Comparison of ENCODE assay signal across 2 cellular contexts in the genomic region with DNA sequence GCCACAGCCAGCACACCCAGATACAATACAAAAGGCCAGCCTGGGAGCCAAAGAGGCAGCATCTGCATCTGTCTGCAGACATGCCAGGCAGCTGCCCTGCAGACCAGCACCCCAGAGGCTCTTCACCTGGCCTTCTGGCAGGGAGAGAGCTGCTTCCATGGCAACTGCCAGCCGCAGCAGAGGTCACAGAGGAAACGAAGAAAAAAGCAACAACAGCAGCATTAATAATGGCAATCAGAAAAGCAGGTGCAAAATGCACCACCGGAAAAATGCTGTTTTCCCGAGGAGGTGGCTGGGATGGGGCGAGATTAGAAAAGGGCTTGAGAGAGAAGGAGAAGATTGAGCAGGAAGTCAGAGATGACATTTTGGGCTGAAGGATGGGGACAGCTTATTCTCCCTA.
TF ChIP-seq lines count a peak whose summit lies in the region.

No MANE protein-coding gene starts in this region.

TF ChIP-seq in GM23338, 12 proteins besides CTCF, POLR2A, EP300 and RAD21 (continued from another document):
- TF ChIP-seq REST (IDR thresholded peaks at IDR 0.05; ENCODE audit: unreplicated experiment) (no peak), EZH2phosphoT487 (IDR thresholded peaks at IDR 0.05; ENCODE audit: unreplicated experiment) (no peak), EZH2 (IDR thresholded peaks at IDR 0.05; ENCODE audit: low read depth, unreplicated experiment) (no peak), ZNF331 (CRISPR knock-in tag; IDR thresholded peaks at IDR 0.05; ENCODE audit: low read depth) (no peak), JUNB (IDR thresholded peaks at IDR 0.05; ENCODE audit: unreplicated experiment) (no peak)
- TF ChIP-seq, protein P1, sequence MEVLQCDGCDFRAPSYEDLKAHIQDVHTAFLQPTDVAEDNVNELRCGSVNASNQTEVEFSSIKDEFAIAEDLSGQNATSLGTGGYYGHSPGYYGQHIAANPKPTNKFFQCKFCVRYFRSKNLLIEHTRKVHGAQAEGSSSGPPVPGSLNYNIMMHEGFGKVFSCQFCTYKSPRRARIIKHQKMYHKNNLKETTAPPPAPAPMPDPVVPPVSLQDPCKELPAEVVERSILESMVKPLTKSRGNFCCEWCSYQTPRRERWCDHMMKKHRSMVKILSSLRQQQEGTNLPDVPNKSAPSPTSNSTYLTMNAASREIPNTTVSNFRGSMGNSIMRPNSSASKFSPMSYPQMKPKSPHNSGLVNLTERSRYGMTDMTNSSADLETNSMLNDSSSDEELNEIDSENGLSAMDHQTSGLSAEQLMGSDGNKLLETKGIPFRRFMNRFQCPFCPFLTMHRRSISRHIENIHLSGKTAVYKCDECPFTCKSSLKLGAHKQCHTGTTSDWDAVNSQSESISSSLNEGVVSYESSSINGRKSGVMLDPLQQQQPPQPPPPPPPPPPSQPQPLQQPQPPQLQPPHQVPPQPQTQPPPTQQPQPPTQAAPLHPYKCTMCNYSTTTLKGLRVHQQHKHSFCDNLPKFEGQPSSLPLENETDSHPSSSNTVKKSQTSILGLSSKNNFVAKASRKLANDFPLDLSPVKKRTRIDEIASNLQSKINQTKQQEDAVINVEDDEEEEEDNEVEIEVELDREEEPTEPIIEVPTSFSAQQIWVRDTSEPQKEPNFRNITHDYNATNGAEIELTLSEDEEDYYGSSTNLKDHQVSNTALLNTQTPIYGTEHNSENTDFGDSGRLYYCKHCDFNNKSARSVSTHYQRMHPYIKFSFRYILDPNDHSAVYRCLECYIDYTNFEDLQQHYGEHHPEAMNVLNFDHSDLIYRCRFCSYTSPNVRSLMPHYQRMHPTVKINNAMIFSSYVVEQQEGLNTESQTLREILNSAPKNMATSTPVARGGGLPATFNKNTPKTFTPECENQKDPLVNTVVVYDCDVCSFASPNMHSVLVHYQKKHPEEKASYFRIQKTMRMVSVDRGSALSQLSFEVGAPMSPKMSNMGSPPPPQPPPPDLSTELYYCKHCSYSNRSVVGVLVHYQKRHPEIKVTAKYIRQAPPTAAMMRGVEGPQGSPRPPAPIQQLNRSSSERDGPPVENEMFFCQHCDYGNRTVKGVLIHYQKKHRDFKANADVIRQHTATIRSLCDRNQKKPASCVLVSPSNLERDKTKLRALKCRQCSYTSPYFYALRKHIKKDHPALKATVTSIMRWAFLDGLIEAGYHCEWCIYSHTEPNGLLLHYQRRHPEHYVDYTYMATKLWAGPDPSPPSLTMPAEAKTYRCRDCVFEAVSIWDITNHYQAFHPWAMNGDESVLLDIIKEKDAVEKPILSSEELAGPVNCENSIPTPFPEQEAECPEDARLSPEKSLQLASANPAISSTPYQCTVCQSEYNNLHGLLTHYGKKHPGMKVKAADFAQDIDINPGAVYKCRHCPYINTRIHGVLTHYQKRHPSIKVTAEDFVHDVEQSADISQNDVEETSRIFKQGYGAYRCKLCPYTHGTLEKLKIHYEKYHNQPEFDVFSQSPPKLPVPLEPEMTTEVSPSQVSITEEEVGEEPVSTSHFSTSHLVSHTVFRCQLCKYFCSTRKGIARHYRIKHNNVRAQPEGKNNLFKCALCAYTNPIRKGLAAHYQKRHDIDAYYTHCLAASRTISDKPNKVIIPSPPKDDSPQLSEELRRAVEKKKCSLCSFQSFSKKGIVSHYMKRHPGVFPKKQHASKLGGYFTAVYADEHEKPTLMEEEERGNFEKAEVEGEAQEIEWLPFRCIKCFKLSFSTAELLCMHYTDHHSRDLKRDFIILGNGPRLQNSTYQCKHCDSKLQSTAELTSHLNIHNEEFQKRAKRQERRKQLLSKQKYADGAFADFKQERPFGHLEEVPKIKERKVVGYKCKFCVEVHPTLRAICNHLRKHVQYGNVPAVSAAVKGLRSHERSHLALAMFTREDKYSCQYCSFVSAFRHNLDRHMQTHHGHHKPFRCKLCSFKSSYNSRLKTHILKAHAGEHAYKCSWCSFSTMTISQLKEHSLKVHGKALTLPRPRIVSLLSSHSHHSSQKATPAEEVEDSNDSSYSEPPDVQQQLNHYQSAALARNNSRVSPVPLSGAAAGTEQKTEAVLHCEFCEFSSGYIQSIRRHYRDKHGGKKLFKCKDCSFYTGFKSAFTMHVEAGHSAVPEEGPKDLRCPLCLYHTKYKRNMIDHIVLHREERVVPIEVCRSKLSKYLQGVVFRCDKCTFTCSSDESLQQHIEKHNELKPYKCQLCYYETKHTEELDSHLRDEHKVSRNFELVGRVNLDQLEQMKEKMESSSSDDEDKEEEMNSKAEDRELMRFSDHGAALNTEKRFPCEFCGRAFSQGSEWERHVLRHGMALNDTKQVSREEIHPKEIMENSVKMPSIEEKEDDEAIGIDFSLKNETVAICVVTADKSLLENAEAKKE (CRISPR knock-in tag; IDR thresholded peaks at IDR 0.05) = no peak

TF ChIP-seq in neural cell, 6 proteins besides CTCF, POLR2A, EP300 and RAD21 (continued from another document):
- TF ChIP-seq SMC3 (conservative IDR thresholded peaks at IDR 0.05; ENCODE audit: poor library complexity) = peak; percentile 24
